Comparison of ENCODE assay signal across 15 cellular contexts in the genomic region with DNA sequence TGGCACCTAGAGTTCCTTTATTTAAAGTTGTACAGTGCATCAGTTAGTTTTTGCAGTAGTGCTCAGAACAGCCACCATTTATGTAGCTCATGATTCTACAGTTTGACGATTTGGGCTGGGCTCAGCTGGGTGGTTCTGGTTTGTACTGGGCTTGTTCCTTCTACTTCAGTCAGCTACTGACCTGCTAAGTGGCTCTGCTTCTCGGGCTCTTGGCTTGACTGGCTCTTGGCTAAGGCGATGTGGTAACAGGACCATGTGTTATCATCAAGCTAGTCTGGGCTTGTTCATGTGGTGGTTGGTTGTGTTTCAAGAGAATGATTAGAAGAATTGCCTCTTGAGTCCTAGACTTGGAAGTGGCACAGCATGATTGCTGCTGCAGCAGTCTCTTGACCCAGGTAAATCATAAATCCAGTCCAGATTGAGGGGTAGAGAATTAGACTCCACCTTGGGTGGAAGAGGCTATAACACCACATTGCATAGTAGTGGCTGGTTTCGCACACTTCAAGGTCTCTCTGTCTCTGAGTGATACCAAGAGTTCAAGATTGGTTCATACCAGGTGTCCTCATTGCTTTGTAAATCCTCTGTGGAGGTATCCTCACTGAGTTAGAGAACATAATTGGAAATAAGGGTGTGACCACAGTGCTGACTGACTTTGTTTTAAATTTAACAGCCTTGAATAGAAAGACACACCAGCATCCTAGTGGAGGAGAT.
A peak's percentile ranks its signal among the peaks of the same experiment; 100 is the strongest.
DNase-seq lines count a peak whose midpoint lies in the region; ATAC-seq and TF ChIP-seq lines count a peak whose summit lies in the region.
"Had no signal": no experiment of that assay in that cellular context is flagged by ENCODE, and none has a peak within 500 bp of the region (broad histone marks: within the 10 kb centered on the region; RNA-seq: fewer than 3 reads in every experiment).

No MANE protein-coding gene starts in this region.

- H3K27me3 ChIP-seq in RWPE2 (ENCODE audit: insufficient read depth, poor library complexity, severe bottlenecking) (no peaks in the 10 kb centered on the region), osteoblast (ENCODE audit: insufficient read depth, low read length) (no peaks in the 10 kb centered on the region)
- H3K27me3 ChIP-seq: BE2C had no signal

- peaks cover 3% of the 10 kb centered on the region for H4K20me1 ChIP-seq in osteoblast (ENCODE audit: insufficient read depth, low read length)

- ATAC-seq in GM19023 (IDR thresholded peaks at IDR 0.05; ENCODE audit: unreplicated experiment) (peak; percentile 69), HG02870 (IDR thresholded peaks at IDR 0.05; ENCODE audit: unreplicated experiment) (peak; percentile 78), RWPE2 (ENCODE audit: low read depth) (peak; percentile 79)
- ATAC-seq: HCT116 had no signal

- H3K27ac ChIP-seq in RWPE2 (ENCODE audit: poor library complexity, severe bottlenecking) = no peak overlapping the region
- no peak overlapping the region for H3K27ac ChIP-seq in coronary artery
- no peak overlapping the region for H3K27ac ChIP-seq in osteoblast (ENCODE audit: low read depth, low read length)
- H3K27ac ChIP-seq: WERI-Rb-1 had no signal

- no peak for TF ChIP-seq CTCF in RWPE2 (IDR thresholded peaks at IDR 0.05; ENCODE audit: poor library complexity, severe bottlenecking)
- TF ChIP-seq CTCF in coronary artery (IDR thresholded peaks at IDR 0.05) = no peak
- no peak for TF ChIP-seq CTCF in osteoblast (IDR thresholded peaks at IDR 0.05; ENCODE audit: extremely low read depth, low read depth, low read length)

- DNase-seq in DMS79 treated with DMSO at 0.1 percent for 48 hours (lab: John Stamatoyannopoulos, UW) = peak; percentile 81
- no peak for DNase-seq in RWPE2 (ENCODE audit: low spot score)
- DNase-seq in coronary artery (ENCODE audit: low spot score) = no peak
- no peak for DNase-seq in osteoblast (ENCODE audit: insufficient read length, low spot score, missing footprints)
- DNase-seq in SHP77 (lab: John Stamatoyannopoulos, UW) = no peak
- no peak for DNase-seq in NCI-H446 (lab: John Stamatoyannopoulos, UW)
- DNase-seq: activated gamma-delta T cell, BE2C, mesendoderm, NCI-H2081 treated with DMSO at 0.1 percent for 48 hours, trophoblast cell, WERI-Rb-1 had no signal

- no peak overlapping the region for H3K4me2 ChIP-seq in osteoblast (ENCODE audit: insufficient read depth, low read length)

- H3K4me1 ChIP-seq in RWPE2 (ENCODE audit: insufficient read depth, poor library complexity, severe bottlenecking) (peaks cover 30% of the 10 kb centered on the region), osteoblast (ENCODE audit: insufficient read depth, low read length) (peaks cover 19% of the 10 kb centered on the region)

- H3K9me3 ChIP-seq in RWPE2 (ENCODE audit: severe bottlenecking) = no peaks in the 10 kb centered on the region
- H3K9me3 ChIP-seq in osteoblast (ENCODE audit: low read depth, low read length) = no peaks in the 10 kb centered on the region
- H3K9me3 ChIP-seq: BE2C had no signal

- H3K36me3 ChIP-seq in RWPE2 (ENCODE audit: low read depth) (no peaks in the 10 kb centered on the region), osteoblast (ENCODE audit: insufficient read depth, low read length) (no peaks in the 10 kb centered on the region)
- H3K36me3 ChIP-seq: BE2C had no signal

- H3K4me3 ChIP-seq in RWPE2 (ENCODE audit: severe bottlenecking) = no peak overlapping the region
- no peak overlapping the region for H3K4me3 ChIP-seq in coronary artery
- H3K4me3 ChIP-seq in osteoblast (ENCODE audit: insufficient read depth, low read length) = no peak overlapping the region

- H2AFZ ChIP-seq in osteoblast (ENCODE audit: low read length) = no peak overlapping the region

- H3K79me2 ChIP-seq in osteoblast (ENCODE audit: insufficient read depth, low read length) = peaks cover 78% of the 10 kb centered on the region
